Comparison of ENCODE assay signal across 15 cellular contexts in genomic region chr17:17966399-17966798, GRCh38. TPM values are rescaled to one million over a fixed set of nuclear protein-coding genes. Genes with fewer than 3 reads are reported as not detected.
DNase-seq lines count a peak whose midpoint lies in the region; ATAC-seq and TF ChIP-seq lines count a peak whose summit lies in the region.
"Had no signal": no experiment of that assay in that cellular context is flagged by ENCODE, and none has a peak within 500 bp of the region (broad histone marks: within the 10 kb centered on the region; RNA-seq: fewer than 3 reads in every experiment).

No MANE protein-coding gene starts in this region.

- peaks cover 48% of the 10 kb centered on the region for H3K4me1 Mint-ChIP-seq in activated T-helper 1 cell treated with anti-CD3 and anti-CD28 coated beads, Interleukin-12 subunit alpha, Interleukin-12 subunit beta, Interleukin-2, Interleukin-4 antibody, amounts not matched to agents 30 ng/mL and 10 ng/mL and 1 ng/mL, durations not matched to agents 14 hours and 24 hours and 36 hours (ENCODE audit: low read depth)

- peak overlapping the region; percentile 33 for H3K27ac Mint-ChIP-seq in activated T-helper 1 cell treated with anti-CD3 and anti-CD28 coated beads, Interleukin-12 subunit alpha, Interleukin-12 subunit beta, Interleukin-2, Interleukin-4 antibody, amounts not matched to agents 30 ng/mL and 10 ng/mL and 1 ng/mL, durations not matched to agents 14 hours and 24 hours and 36 hours

- intact Hi-C loops in activated T-helper 1 cell treated with anti-CD3 and anti-CD28 coated beads, Interleukin-12 subunit alpha, Interleukin-12 subunit beta, Interleukin-2, Interleukin-4 antibody, amounts not matched to agents 30 ng/mL and 10 ng/mL and 1 ng/mL, durations not matched to agents 14 hours and 24 hours and 36 hours (cut with micrococcal nuclease): loop anchor here (1.0 kb wide), 1 partner anchor 8 kb away; no protein-coding TSS in a partner anchor

- ATAC-seq in stimulated activated naive CD8-positive, alpha-beta T cell treated with anti-CD3 and anti-CD28 coated beads, Interleukin-15, Interleukin-2, amounts not matched to agents 100 U/mL and 50 U/mL, for 24 hours: peak; percentile 47
- no peak for ATAC-seq in HG03039 (IDR thresholded peaks at IDR 0.05; ENCODE audit: unreplicated experiment)

- H3K9me3 Mint-ChIP-seq in activated T-helper 1 cell treated with anti-CD3 and anti-CD28 coated beads, Interleukin-12 subunit alpha, Interleukin-12 subunit beta, Interleukin-2, Interleukin-4 antibody, amounts not matched to agents 30 ng/mL and 10 ng/mL and 1 ng/mL, durations not matched to agents 14 hours and 24 hours and 36 hours: no peaks in the 10 kb centered on the region
- H3K9me3 Mint-ChIP-seq: immature natural killer cell had no signal

- no peak for TF ChIP-seq CTCF in GM20000 (IDR thresholded peaks at IDR 0.05; ENCODE audit: extremely low read depth, missing control alignments)

- H3K36me3 Mint-ChIP-seq in activated T-helper 1 cell treated with anti-CD3 and anti-CD28 coated beads, Interleukin-12 subunit alpha, Interleukin-12 subunit beta, Interleukin-2, Interleukin-4 antibody, amounts not matched to agents 30 ng/mL and 10 ng/mL and 1 ng/mL, durations not matched to agents 14 hours and 24 hours and 36 hours (ENCODE audit: low read depth): peaks cover 10% of the 10 kb centered on the region

- H3K27me3 Mint-ChIP-seq in activated T-helper 1 cell treated with anti-CD3 and anti-CD28 coated beads, Interleukin-12 subunit alpha, Interleukin-12 subunit beta, Interleukin-2, Interleukin-4 antibody, amounts not matched to agents 30 ng/mL and 10 ng/mL and 1 ng/mL, durations not matched to agents 14 hours and 24 hours and 36 hours (ENCODE audit: insufficient read depth): no peaks in the 10 kb centered on the region

- no peak overlapping the region for H3K4me3 Mint-ChIP-seq in activated T-helper 1 cell treated with anti-CD3 and anti-CD28 coated beads, Interleukin-12 subunit alpha, Interleukin-12 subunit beta, Interleukin-2, Interleukin-4 antibody, amounts not matched to agents 30 ng/mL and 10 ng/mL and 1 ng/mL, durations not matched to agents 14 hours and 24 hours and 36 hours
- H3K4me3 Mint-ChIP-seq: immature natural killer cell had no signal

- DNase-seq in stimulated activated CD4-positive, alpha-beta T cell treated with anti-CD3 and anti-CD28 coated beads, Interleukin-15, amount 100 ng/mL, for 24 hours: peak; percentile 24
- DNase-seq in stimulated activated CD4-positive, alpha-beta T cell treated with anti-CD3 and anti-CD28 coated beads, Interleukin-2, amount 100 ng/mL, for 48 hours: no peak
- DNase-seq in GM20000 (ENCODE audit: low spot score) (peak; percentile 49), kidney glomerular epithelial cell (lab: John Stamatoyannopoulos, UW) (no peak), hepatic stellate cell (ENCODE audit: low spot score) (no peak)
- no peak for DNase-seq in activated T-helper 1 cell treated with anti-CD3 and anti-CD28 coated beads, Interleukin-12 subunit alpha, Interleukin-12 subunit beta, Interleukin-2, Interleukin-4 antibody, amounts not matched to agents 30 ng/mL and 10 ng/mL and 1 ng/mL, durations not matched to agents 14 hours and 24 hours and 36 hours (ENCODE audit: low spot score)
- no peak for DNase-seq in stimulated activated naive CD8-positive, alpha-beta T cell treated with anti-CD3 and anti-CD28 coated beads, Interleukin-15, Interleukin-2, amounts not matched to agents 100 U/mL and 50 U/mL, for 24 hours
- DNase-seq: amygdala, caudate nucleus, dorsolateral prefrontal cortex, immature natural killer cell, NCI-H1105, NCI-H2081 treated with DMSO at 0.1 percent for 48 hours, SK-N-SH had no signal

RNA-seq across cellular contexts. Expression of gene TOM1L2, which starts 5.8 kb away (rescaled TPM):
- 9.3 and 10.2 TPM in 2 replicates for total RNA-seq in activated T-helper 1 cell treated with anti-CD3 and anti-CD28 coated beads, Interleukin-12 subunit alpha, Interleukin-12 subunit beta, Interleukin-2, Interleukin-4 antibody, amounts not matched to agents 30 ng/mL and 10 ng/mL and 1 ng/mL, durations not matched to agents 14 hours and 24 hours and 36 hours

RNA-seq across cellular contexts. Expression of gene DRC3, which starts 6.3 kb away (rescaled TPM):
- total RNA-seq in activated T-helper 1 cell treated with anti-CD3 and anti-CD28 coated beads, Interleukin-12 subunit alpha, Interleukin-12 subunit beta, Interleukin-2, Interleukin-4 antibody, amounts not matched to agents 30 ng/mL and 10 ng/mL and 1 ng/mL, durations not matched to agents 14 hours and 24 hours and 36 hours: not detected in 2 replicates

Comparison
In these comparisons a context has a peak if more than half of its experiments do, and no peak if none do; other contexts are left out.
1. DNase-seq: peak in stimulated activated CD4-positive, alpha-beta T cell treated with anti-CD3 and anti-CD28 coated beads, Interleukin-15, amount 100 ng/mL, for 24 hours (single experiment) and GM20000 (single experiment); none in stimulated activated CD4-positive, alpha-beta T cell treated with anti-CD3 and anti-CD28 coated beads, Interleukin-2, amount 100 ng/mL, for 48 hours (0 of 2), activated T-helper 1 cell treated with anti-CD3 and anti-CD28 coated beads, Interleukin-12 subunit alpha, Interleukin-12 subunit beta, Interleukin-2, Interleukin-4 antibody, amounts not matched to agents 30 ng/mL and 10 ng/mL and 1 ng/mL, durations not matched to agents 14 hours and 24 hours and 36 hours (single experiment), stimulated activated naive CD8-positive, alpha-beta T cell treated with anti-CD3 and anti-CD28 coated beads, Interleukin-15, Interleukin-2, amounts not matched to agents 100 U/mL and 50 U/mL, for 24 hours (single experiment), kidney glomerular epithelial cell (single experiment) and hepatic stellate cell (single experiment).